9 cellular contexts compared by ENCODE assay signal in the genomic region with DNA sequence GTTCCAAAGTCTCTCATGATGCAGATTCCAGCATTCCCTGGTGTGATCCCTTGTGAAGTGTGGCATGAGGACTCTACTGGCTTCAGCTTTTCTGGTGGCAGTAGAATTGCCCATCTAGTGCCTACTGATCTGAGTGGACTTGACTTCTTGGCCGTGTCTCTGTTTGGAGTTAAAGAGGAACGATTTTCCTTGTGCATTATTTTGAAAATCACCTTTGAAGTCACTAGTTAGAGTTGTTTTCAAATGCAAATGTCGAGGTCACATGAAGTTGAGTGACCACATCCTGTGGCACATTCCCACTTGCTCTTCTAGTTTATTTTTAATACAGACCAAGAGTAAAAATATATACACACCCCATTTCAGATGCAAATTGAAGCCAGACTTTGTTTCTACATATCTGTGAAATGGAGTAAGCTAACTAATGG.
DNase-seq lines count a peak whose midpoint lies in the region; ATAC-seq and TF ChIP-seq lines count a peak whose summit lies in the region.
"Had no signal": no experiment of that assay in that cellular context is flagged by ENCODE, and none has a peak within 500 bp of the region (broad histone marks: within the 10 kb centered on the region; RNA-seq: fewer than 3 reads in every experiment).

No MANE protein-coding gene starts in this region.

- peak; percentile 32 for DNase-seq in activated naive CD4-positive, alpha-beta T cell treated with anti-CD3 and anti-CD28 coated beads for 36 hours
- no peak for DNase-seq in activated naive CD4-positive, alpha-beta T cell treated with anti-CD3 and anti-CD28 coated beads, Interleukin-2, amount 50 U/mL, for 72 hours (ENCODE audit: low spot score in 2 of 2)
- DNase-seq in WTC11 (ENCODE audit: low spot score) = no peak
- DNase-seq in stimulated activated effector memory CD8-positive, alpha-beta T cell treated with anti-CD3 and anti-CD28 coated beads, Interleukin-12 subunit alpha, Interleukin-12 subunit beta, amount 100 ng/mL, for 72 hours (ENCODE audit: low spot score in 2 of 2) = no peak
- DNase-seq in AML-193 (lab: John Stamatoyannopoulos, UW) = no peak
- no peak for DNase-seq in naive thymus-derived CD4-positive, alpha-beta T cell
- DNase-seq in NCI-H2227 (lab: John Stamatoyannopoulos, UW; ENCODE audit: unreplicated experiment) = no peak
- DNase-seq: stimulated activated CD4-positive, alpha-beta T cell treated with anti-CD3 and anti-CD28 coated beads, Interleukin-2, amount 100 ng/mL, for 24 hours had no signal

- no peak overlapping the region for H3K27ac ChIP-seq in naive thymus-derived CD4-positive, alpha-beta T cell (ENCODE audit: low read depth, low read length)

- H3K27ac Mint-ChIP-seq in activated naive CD4-positive, alpha-beta T cell treated with anti-CD3 and anti-CD28 coated beads for 36 hours = no peak overlapping the region
- peak overlapping the region in 1 of 2 donors; percentile 54 for H3K27ac Mint-ChIP-seq in activated naive CD4-positive, alpha-beta T cell treated with anti-CD3 and anti-CD28 coated beads, Interleukin-2, amount 50 U/mL, for 72 hours
- H3K27ac Mint-ChIP-seq in WTC11 = peak overlapping the region; percentile 53
- H3K27ac Mint-ChIP-seq in stimulated activated effector memory CD8-positive, alpha-beta T cell treated with anti-CD3 and anti-CD28 coated beads, Interleukin-12 subunit alpha, Interleukin-12 subunit beta, amount 100 ng/mL, for 72 hours = peak overlapping the region; percentile 84
- peak overlapping the region in 3 of 9 donors; percentile 33 to 73 (median 52) for H3K27ac Mint-ChIP-seq in naive thymus-derived CD4-positive, alpha-beta T cell

- H3K36me3 ChIP-seq in naive thymus-derived CD4-positive, alpha-beta T cell (ENCODE audit: control insufficient read depth in 2 of 3, insufficient read depth in 3 of 3, low read length in 3 of 3) = no peaks in the 10 kb centered on the region

- H3K27me3 ChIP-seq in naive thymus-derived CD4-positive, alpha-beta T cell (ENCODE audit: control insufficient read depth in 2 of 2, insufficient read depth in 2 of 2, low read length in 2 of 2) = no peaks in the 10 kb centered on the region

- H3K27me3 Mint-ChIP-seq in activated naive CD4-positive, alpha-beta T cell treated with anti-CD3 and anti-CD28 coated beads for 36 hours (ENCODE audit: low read depth) = no peaks in the 10 kb centered on the region
- no peaks in the 10 kb centered on the region for H3K27me3 Mint-ChIP-seq in WTC11 (ENCODE audit: low read depth)
- no peaks in the 10 kb centered on the region for H3K27me3 Mint-ChIP-seq in naive thymus-derived CD4-positive, alpha-beta T cell

- H3K4me1 ChIP-seq in naive thymus-derived CD4-positive, alpha-beta T cell (ENCODE audit: control insufficient read depth in 2 of 2, insufficient read depth in 2 of 2, low read length in 2 of 2) = peaks cover 8 to 18% of the 10 kb centered on the region in 2 donors

- CTCF ChIA-PET in activated naive CD4-positive, alpha-beta T cell treated with anti-CD3 and anti-CD28 coated beads for 36 hours (lab: Charles Lee) = interaction anchor here (0.6 to 3.5 kb wide), 5 partner anchors 12 to 385 kb away, joined by 3 to 15 read pairs (median 5); no protein-coding TSS in a partner anchor
- CTCF ChIA-PET in WTC11 (lab: Charles Lee) = interaction anchor here (1.2 to 1.5 kb wide), 2 partner anchors 385 to 469 kb away, joined by 3 to 9 read pairs; no protein-coding TSS in a partner anchor
- CTCF ChIA-PET in naive thymus-derived CD4-positive, alpha-beta T cell (lab: Charles Lee) = interaction anchor here (0.8 to 1.3 kb wide), 3 partner anchors 17 to 388 kb away, joined by 3 read pairs; no protein-coding TSS in a partner anchor

- peaks cover 20% of the 10 kb centered on the region for H3K4me1 Mint-ChIP-seq in activated naive CD4-positive, alpha-beta T cell treated with anti-CD3 and anti-CD28 coated beads for 36 hours (ENCODE audit: low read depth)
- peaks cover 59% of the 10 kb centered on the region for H3K4me1 Mint-ChIP-seq in WTC11
- peaks cover 54% of the 10 kb centered on the region for H3K4me1 Mint-ChIP-seq in stimulated activated effector memory CD8-positive, alpha-beta T cell treated with anti-CD3 and anti-CD28 coated beads, Interleukin-12 subunit alpha, Interleukin-12 subunit beta, amount 100 ng/mL, for 72 hours
- H3K4me1 Mint-ChIP-seq in naive thymus-derived CD4-positive, alpha-beta T cell = peaks cover 13 to 66% (median 27%) of the 10 kb centered on the region in 7 donors

- H3K4me3 Mint-ChIP-seq in activated naive CD4-positive, alpha-beta T cell treated with anti-CD3 and anti-CD28 coated beads for 36 hours = no peak overlapping the region
- H3K4me3 Mint-ChIP-seq in WTC11 = peak overlapping the region; percentile 16; the same call in 1 of the 2 replicates
- peak overlapping the region; percentile 49 for H3K4me3 Mint-ChIP-seq in stimulated activated effector memory CD8-positive, alpha-beta T cell treated with anti-CD3 and anti-CD28 coated beads, Interleukin-12 subunit alpha, Interleukin-12 subunit beta, amount 100 ng/mL, for 72 hours
- H3K4me3 Mint-ChIP-seq in naive thymus-derived CD4-positive, alpha-beta T cell = peak overlapping the region in 2 of 10 donors; percentile 42 to 76

- H3K4me3 ChIP-seq in naive thymus-derived CD4-positive, alpha-beta T cell (ENCODE audit: low read length) = no peak overlapping the region

- no peak for TF ChIP-seq CTCF in WTC11 (IDR thresholded peaks at IDR 0.05)

- POLR2A ChIA-PET in WTC11 (lab: Charles Lee) = no interaction called here
- POLR2A ChIA-PET in naive thymus-derived CD4-positive, alpha-beta T cell (lab: Charles Lee) = interaction anchor here (1.5 to 2.3 kb wide), 2 partner anchors 17 to 19 kb away, joined by 4 to 11 read pairs; no protein-coding TSS in a partner anchor

- no peaks in the 10 kb centered on the region for H3K9me3 ChIP-seq in naive thymus-derived CD4-positive, alpha-beta T cell (ENCODE audit: control insufficient read depth in 2 of 3, low read length in 3 of 3)

- no peaks in the 10 kb centered on the region for H3K36me3 Mint-ChIP-seq in activated naive CD4-positive, alpha-beta T cell treated with anti-CD3 and anti-CD28 coated beads for 36 hours (ENCODE audit: low read depth)
- H3K36me3 Mint-ChIP-seq in activated naive CD4-positive, alpha-beta T cell treated with anti-CD3 and anti-CD28 coated beads, Interleukin-2, amount 50 U/mL, for 72 hours = peaks cover 0 to 21% of the 10 kb centered on the region in 2 donors
- H3K36me3 Mint-ChIP-seq in WTC11 = peaks cover 22% of the 10 kb centered on the region
- H3K36me3 Mint-ChIP-seq in stimulated activated effector memory CD8-positive, alpha-beta T cell treated with anti-CD3 and anti-CD28 coated beads, Interleukin-12 subunit alpha, Interleukin-12 subunit beta, amount 100 ng/mL, for 72 hours = no peaks in the 10 kb centered on the region
- peaks cover 0 to 22% (median 0%) of the 10 kb centered on the region in 5 donors for H3K36me3 Mint-ChIP-seq in naive thymus-derived CD4-positive, alpha-beta T cell

- intact Hi-C loops in activated naive CD4-positive, alpha-beta T cell treated with anti-CD3 and anti-CD28 coated beads for 36 hours (cut with micrococcal nuclease) = no loop called here
- intact Hi-C loops in naive thymus-derived CD4-positive, alpha-beta T cell (cut with micrococcal nuclease) = loop anchor here (1.0 kb wide), 4 partner anchors 8 to 19 kb away; no protein-coding TSS in a partner anchor

- ATAC-seq in activated naive CD4-positive, alpha-beta T cell treated with anti-CD3 and anti-CD28 coated beads, Interleukin-2, amount 50 U/mL, for 72 hours = no peak
- ATAC-seq in HG02943 (IDR thresholded peaks at IDR 0.05; ENCODE audit: low read depth, unreplicated experiment) (peak; percentile 62), WTC11 (no peak)
- ATAC-seq in stimulated activated effector memory CD8-positive, alpha-beta T cell treated with anti-CD3 and anti-CD28 coated beads, Interleukin-12 subunit alpha, Interleukin-12 subunit beta, amount 100 ng/mL, for 72 hours = no peak
- ATAC-seq in naive thymus-derived CD4-positive, alpha-beta T cell = no peak

- no peaks in the 10 kb centered on the region for H3K9me3 Mint-ChIP-seq in activated naive CD4-positive, alpha-beta T cell treated with anti-CD3 and anti-CD28 coated beads for 36 hours
- H3K9me3 Mint-ChIP-seq in activated naive CD4-positive, alpha-beta T cell treated with anti-CD3 and anti-CD28 coated beads, Interleukin-2, amount 50 U/mL, for 72 hours = peaks cover 2 to 3% of the 10 kb centered on the region in 2 donors
- no peaks in the 10 kb centered on the region for H3K9me3 Mint-ChIP-seq in WTC11
- H3K9me3 Mint-ChIP-seq in stimulated activated effector memory CD8-positive, alpha-beta T cell treated with anti-CD3 and anti-CD28 coated beads, Interleukin-12 subunit alpha, Interleukin-12 subunit beta, amount 100 ng/mL, for 72 hours = peaks cover 3% of the 10 kb centered on the region
- H3K9me3 Mint-ChIP-seq in naive thymus-derived CD4-positive, alpha-beta T cell = peaks cover 0 to 5% (median 0%) of the 10 kb centered on the region in 11 donors

TF ChIP-seq in WTC11, 78 proteins besides CTCF, POLR2A, EP300 and RAD21:
- TF ChIP-seq, protein P1, sequence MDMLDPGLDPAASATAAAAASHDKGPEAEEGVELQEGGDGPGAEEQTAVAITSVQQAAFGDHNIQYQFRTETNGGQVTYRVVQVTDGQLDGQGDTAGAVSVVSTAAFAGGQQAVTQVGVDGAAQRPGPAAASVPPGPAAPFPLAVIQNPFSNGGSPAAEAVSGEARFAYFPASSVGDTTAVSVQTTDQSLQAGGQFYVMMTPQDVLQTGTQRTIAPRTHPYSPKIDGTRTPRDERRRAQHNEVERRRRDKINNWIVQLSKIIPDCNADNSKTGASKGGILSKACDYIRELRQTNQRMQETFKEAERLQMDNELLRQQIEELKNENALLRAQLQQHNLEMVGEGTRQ (CRISPR knock-in tag; IDR thresholded peaks at IDR 0.05) = 0 out of 2 replicates have a peak, but pooled peaks have one; percentile 10
- TF ChIP-seq NFYB (CRISPR knock-in tag; conservative IDR thresholded peaks at IDR 0.05; ENCODE audit: low read depth) = no peak
